Comparison of ENCODE assay signal across 1 cellular context in genomic region chr11:289706-290620, GRCh38.
TF ChIP-seq lines count a peak whose summit lies in the region.

No MANE protein-coding gene starts in this region.

TF ChIP-seq in SK-N-SH, 30 proteins besides CTCF, POLR2A, EP300 and RAD21 (continued from another document):
- TF ChIP-seq RFX5 (IDR thresholded peaks at IDR 0.05; ENCODE audit: low read length) (no peak), TCF12 (IDR thresholded peaks at IDR 0.05) (no peak), GATA2 (CRISPR knock-in tag; IDR thresholded peaks at IDR 0.05) (no peak), USF2 (IDR thresholded peaks at IDR 0.05; ENCODE audit: borderline replicate concordance, low read depth, low read length) (no peak)
